ENCODE assay signal across 1 cellular context in the genomic region with DNA sequence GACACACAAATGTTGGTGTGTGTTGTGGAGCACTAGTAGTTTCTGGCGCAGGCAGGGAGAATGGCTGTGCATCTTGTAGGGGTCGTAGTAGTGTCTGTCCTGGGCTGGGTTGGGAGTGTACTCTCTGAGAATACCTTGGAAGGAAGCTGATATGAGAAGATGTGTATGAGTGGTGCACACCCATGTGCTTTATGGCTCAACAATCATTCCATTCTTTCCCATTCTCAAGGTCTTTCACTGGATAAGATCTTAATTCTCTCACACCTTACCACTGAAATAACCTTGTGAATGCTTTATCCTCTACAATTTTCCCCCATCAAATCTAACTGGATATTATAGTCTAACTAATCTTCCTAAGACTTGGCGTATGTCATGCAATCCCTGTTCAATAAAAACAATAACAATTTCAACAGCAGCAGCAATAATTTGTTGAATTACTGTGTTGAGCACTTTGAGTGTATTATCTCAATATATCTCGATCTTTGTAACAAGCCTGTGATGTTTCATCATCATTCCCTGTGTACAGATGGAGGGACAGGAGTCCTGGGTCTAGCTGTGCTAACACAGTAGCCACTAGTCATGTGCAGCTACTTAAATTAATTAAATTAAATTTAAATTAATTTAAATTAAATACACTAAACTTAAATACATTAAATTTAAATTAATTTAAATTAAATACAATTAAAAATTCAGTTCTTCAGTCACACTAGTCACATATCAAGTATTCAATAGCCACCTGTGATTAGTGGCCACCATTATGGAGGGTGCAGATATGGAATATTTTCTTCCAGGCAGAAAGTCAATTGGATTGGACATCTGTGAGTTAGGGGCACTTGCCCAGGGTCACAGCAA.
A peak's percentile ranks its signal among the peaks of the same experiment; 100 is the strongest.
TF ChIP-seq lines count a peak whose summit lies in the region.

No MANE protein-coding gene starts in this region.

TF ChIP-seq in K562, 482 proteins besides CTCF, POLR2A, EP300 and RAD21:
- TF ChIP-seq L3MBTL2 (IDR thresholded peaks at IDR 0.05), result no peak
- no peak for TF ChIP-seq KLF16 (IDR thresholded peaks at IDR 0.05)
- TF ChIP-seq ZNF23 (CRISPR knock-in tag; IDR thresholded peaks at IDR 0.05), result no peak
- peak; percentile 30; the same call in 1 of the 2 replicates for TF ChIP-seq CEBPG (CRISPR knock-in tag; IDR thresholded peaks at IDR 0.05)
- TF ChIP-seq CEBPG (tag; conservative IDR thresholded peaks at IDR 0.05 in 1 of 2, IDR thresholded peaks at IDR 0.05 in 1 of 2), result no peak
- TF ChIP-seq BACH1 (tag; IDR thresholded peaks at IDR 0.05), result no peak
- TF ChIP-seq, protein P1, sequence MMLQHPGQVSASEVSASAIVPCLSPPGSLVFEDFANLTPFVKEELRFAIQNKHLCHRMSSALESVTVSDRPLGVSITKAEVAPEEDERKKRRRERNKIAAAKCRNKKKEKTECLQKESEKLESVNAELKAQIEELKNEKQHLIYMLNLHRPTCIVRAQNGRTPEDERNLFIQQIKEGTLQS (IDR thresholded peaks at IDR 0.05), result peak; percentile 86
- TF ChIP-seq, protein P1 (CRISPR knock-in tag; conservative IDR thresholded peaks at IDR 0.05), result no peak
- TF ChIP-seq SNRNP70 (optimal IDR thresholded peaks at IDR 0.05; ENCODE audit: low read depth, low read length), result no peak
- no peak for TF ChIP-seq YBX1 (IDR thresholded peaks at IDR 0.05)
- TF ChIP-seq BDP1 (IDR thresholded peaks at IDR 0.05; ENCODE audit: insufficient read depth, insufficient read length), result no peak
- no peak for TF ChIP-seq DNMT1 (IDR thresholded peaks at IDR 0.05)
- TF ChIP-seq GABPB2 (CRISPR knock-in tag; conservative IDR thresholded peaks at IDR 0.05), result no peak
- no peak for TF ChIP-seq NR4A1 (CRISPR knock-in tag; IDR thresholded peaks at IDR 0.05)
- TF ChIP-seq NR4A1 (tag; IDR thresholded peaks at IDR 0.05), result 0 out of 2 replicates have a peak, but pooled peaks have one; percentile 46
- TF ChIP-seq MIER1 (IDR thresholded peaks at IDR 0.05; ENCODE audit: low read depth), result no peak
- TF ChIP-seq ZNF668 (CRISPR knock-in tag; IDR thresholded peaks at IDR 0.05), result no peak
- TF ChIP-seq, protein P2, sequence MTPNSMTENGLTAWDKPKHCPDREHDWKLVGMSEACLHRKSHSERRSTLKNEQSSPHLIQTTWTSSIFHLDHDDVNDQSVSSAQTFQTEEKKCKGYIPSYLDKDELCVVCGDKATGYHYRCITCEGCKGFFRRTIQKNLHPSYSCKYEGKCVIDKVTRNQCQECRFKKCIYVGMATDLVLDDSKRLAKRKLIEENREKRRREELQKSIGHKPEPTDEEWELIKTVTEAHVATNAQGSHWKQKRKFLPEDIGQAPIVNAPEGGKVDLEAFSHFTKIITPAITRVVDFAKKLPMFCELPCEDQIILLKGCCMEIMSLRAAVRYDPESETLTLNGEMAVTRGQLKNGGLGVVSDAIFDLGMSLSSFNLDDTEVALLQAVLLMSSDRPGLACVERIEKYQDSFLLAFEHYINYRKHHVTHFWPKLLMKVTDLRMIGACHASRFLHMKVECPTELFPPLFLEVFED (CRISPR knock-in tag; conservative IDR thresholded peaks at IDR 0.05), result no peak
TF ChIP-seq in K562: peak in this region for 3.
